21 cellular contexts compared by ENCODE assay signal in genomic region chr14:61395115-61395725, GRCh38.
DNase-seq lines count a peak whose midpoint lies in the region; ATAC-seq lines count a peak whose summit lies in the region.
"Had no signal": no experiment of that assay in that cellular context is flagged by ENCODE, and none has a peak within 500 bp of the region (broad histone marks: within the 10 kb centered on the region; RNA-seq: fewer than 3 reads in every experiment).

No MANE protein-coding gene starts in this region.

- CTCF ChIA-PET in activated naive CD4-positive, alpha-beta T cell treated with anti-CD3 and anti-CD28 coated beads for 36 hours (lab: Charles Lee) = interaction anchor here (0.6 to 2.7 kb wide), 5 partner anchors 10 to 58 kb away, joined by 3 to 9 read pairs (median 3); no protein-coding TSS in a partner anchor

- H3K27ac Mint-ChIP-seq in activated naive CD4-positive, alpha-beta T cell treated with anti-CD3 and anti-CD28 coated beads for 36 hours = peak overlapping the region; percentile 42
- H3K27ac Mint-ChIP-seq in activated naive CD4-positive, alpha-beta T cell treated with anti-CD3 and anti-CD28 coated beads, Interleukin-2, amount 50 U/mL, for 72 hours = peak overlapping the region in 1 of 2 donors; percentile 82
- H3K27ac Mint-ChIP-seq in central memory CD8-positive, alpha-beta T cell (ENCODE audit: low read depth) = peak overlapping the region; percentile 92
- peak overlapping the region; percentile 41 to 81 for H3K27ac Mint-ChIP-seq in stimulated activated naive CD8-positive, alpha-beta T cell treated with anti-CD3 and anti-CD28 coated beads, Interleukin-15, amount 100 ng/mL, for 72 hours
- H3K27ac Mint-ChIP-seq: activated CD4-positive, alpha-beta memory T cell treated with anti-CD3 and anti-CD28 coated beads for 36 hours; stimulated activated naive B cell treated with anti-CD40 and anti-IgM and Interleukin-4, amounts not matched to agents 10 μg/mL and 1 μg/mL and 100 μg/mL, for 72 hours had no signal

- H3K27ac ChIP-seq in KOPT-K1 (ENCODE audit: low read depth, low read length, poor library complexity, severe bottlenecking) = peak overlapping the region; percentile 74
- H3K27ac ChIP-seq: ovary, PC-9 had no signal

- H3K36me3 Mint-ChIP-seq in activated naive CD4-positive, alpha-beta T cell treated with anti-CD3 and anti-CD28 coated beads for 36 hours (ENCODE audit: low read depth) = peaks cover 30% of the 10 kb centered on the region
- H3K36me3 Mint-ChIP-seq in activated naive CD4-positive, alpha-beta T cell treated with anti-CD3 and anti-CD28 coated beads, Interleukin-2, amount 50 U/mL, for 72 hours = peaks cover 28 to 43% of the 10 kb centered on the region in 2 donors
- peaks cover 37% of the 10 kb centered on the region for H3K36me3 Mint-ChIP-seq in central memory CD8-positive, alpha-beta T cell (ENCODE audit: insufficient read depth)

- H3K9me3 Mint-ChIP-seq in activated naive CD4-positive, alpha-beta T cell treated with anti-CD3 and anti-CD28 coated beads for 36 hours = no peaks in the 10 kb centered on the region
- H3K9me3 Mint-ChIP-seq in activated naive CD4-positive, alpha-beta T cell treated with anti-CD3 and anti-CD28 coated beads, Interleukin-2, amount 50 U/mL, for 72 hours = no peaks in the 10 kb centered on the region
- H3K9me3 Mint-ChIP-seq in central memory CD8-positive, alpha-beta T cell = no peaks in the 10 kb centered on the region
- H3K9me3 Mint-ChIP-seq in stimulated activated naive CD8-positive, alpha-beta T cell treated with anti-CD3 and anti-CD28 coated beads, Interleukin-15, amount 100 ng/mL, for 72 hours = no peaks in the 10 kb centered on the region
- H3K9me3 Mint-ChIP-seq: activated CD4-positive, alpha-beta memory T cell treated with anti-CD3 and anti-CD28 coated beads for 36 hours; stimulated activated naive B cell treated with anti-CD40 and anti-IgM and Interleukin-4, amounts not matched to agents 10 μg/mL and 1 μg/mL and 100 μg/mL, for 72 hours had no signal

- DNase-seq in activated naive CD4-positive, alpha-beta T cell treated with anti-CD3 and anti-CD28 coated beads for 36 hours = no peak
- no peak for DNase-seq in activated naive CD4-positive, alpha-beta T cell treated with anti-CD3 and anti-CD28 coated beads, Interleukin-2, amount 50 U/mL, for 72 hours (ENCODE audit: low spot score in 2 of 2)
- no peak for DNase-seq in central memory CD8-positive, alpha-beta T cell (ENCODE audit: low spot score in 2 of 2)
- no peak for DNase-seq in stimulated activated naive CD8-positive, alpha-beta T cell treated with anti-CD3 and anti-CD28 coated beads, Interleukin-15, amount 100 ng/mL, for 72 hours
- DNase-seq in AG08395 (ENCODE audit: low spot score) = no peak
- DNase-seq: activated CD4-positive, alpha-beta memory T cell treated with anti-CD3 and anti-CD28 coated beads for 36 hours; activated naive CD4-positive, alpha-beta T cell; anterior cingulate cortex; COR-L47; left colon; NCI-H2107; NCI-H345; NCI-H69; ovary; PC-9; Right ventricle myocardium superior; stimulated activated naive B cell treated with anti-CD40 and anti-IgM and Interleukin-4, amounts not matched to agents 10 μg/mL and 1 μg/mL and 100 μg/mL, for 72 hours had no signal

- no peaks in the 10 kb centered on the region for H3K9me3 ChIP-seq in KOPT-K1 (ENCODE audit: insufficient read depth, low read length, poor library complexity, severe bottlenecking)
- H3K9me3 ChIP-seq: HAP-1, ovary had no signal

- H3K4me3 Mint-ChIP-seq in activated naive CD4-positive, alpha-beta T cell treated with anti-CD3 and anti-CD28 coated beads for 36 hours = no peak overlapping the region
- peak overlapping the region; percentile 28 for H3K4me3 Mint-ChIP-seq in central memory CD8-positive, alpha-beta T cell
- H3K4me3 Mint-ChIP-seq in stimulated activated naive CD8-positive, alpha-beta T cell treated with anti-CD3 and anti-CD28 coated beads, Interleukin-15, amount 100 ng/mL, for 72 hours = peak overlapping the region in 1 of 2 donors; percentile 43
- H3K4me3 Mint-ChIP-seq: activated CD4-positive, alpha-beta memory T cell treated with anti-CD3 and anti-CD28 coated beads for 36 hours; stimulated activated naive B cell treated with anti-CD40 and anti-IgM and Interleukin-4, amounts not matched to agents 10 μg/mL and 1 μg/mL and 100 μg/mL, for 72 hours had no signal

- no peak for ATAC-seq in activated naive CD4-positive, alpha-beta T cell treated with anti-CD3 and anti-CD28 coated beads, Interleukin-2, amount 50 U/mL, for 72 hours
- ATAC-seq in central memory CD8-positive, alpha-beta T cell (replicated peaks; ENCODE audit: extremely low read depth, poor library complexity, severe bottlenecking) = no peak
- no peak for ATAC-seq in stimulated activated naive CD8-positive, alpha-beta T cell treated with anti-CD3 and anti-CD28 coated beads, Interleukin-15, amount 100 ng/mL, for 72 hours
- ATAC-seq in GM19455 (IDR thresholded peaks at IDR 0.05; ENCODE audit: unreplicated experiment) (no peak), HG02798 (IDR thresholded peaks at IDR 0.05; ENCODE audit: poor library complexity, unreplicated experiment) (no peak)
- ATAC-seq: left colon; stimulated activated naive B cell treated with anti-CD40 and anti-IgM and Interleukin-4, amounts not matched to agents 10 μg/mL and 1 μg/mL and 100 μg/mL, for 72 hours had no signal

- peaks cover 42% of the 10 kb centered on the region for H3K36me3 ChIP-seq in KOPT-K1 (ENCODE audit: insufficient read depth, low read length)
- H3K36me3 ChIP-seq: HAP-1, ovary had no signal

- H3K4me1 Mint-ChIP-seq in activated naive CD4-positive, alpha-beta T cell treated with anti-CD3 and anti-CD28 coated beads for 36 hours (ENCODE audit: low read depth) = peaks cover 90% of the 10 kb centered on the region
- H3K4me1 Mint-ChIP-seq in central memory CD8-positive, alpha-beta T cell = peaks cover 56% of the 10 kb centered on the region
- H3K4me1 Mint-ChIP-seq in stimulated activated naive CD8-positive, alpha-beta T cell treated with anti-CD3 and anti-CD28 coated beads, Interleukin-15, amount 100 ng/mL, for 72 hours = peaks cover 9% of the 10 kb centered on the region
- H3K4me1 Mint-ChIP-seq: stimulated activated naive B cell treated with anti-CD40 and anti-IgM and Interleukin-4, amounts not matched to agents 10 μg/mL and 1 μg/mL and 100 μg/mL, for 72 hours had no signal

- H3K27me3 Mint-ChIP-seq in activated naive CD4-positive, alpha-beta T cell treated with anti-CD3 and anti-CD28 coated beads for 36 hours (ENCODE audit: low read depth) = no peaks in the 10 kb centered on the region
- H3K27me3 Mint-ChIP-seq in central memory CD8-positive, alpha-beta T cell = no peaks in the 10 kb centered on the region
- no peaks in the 10 kb centered on the region for H3K27me3 Mint-ChIP-seq in stimulated activated naive CD8-positive, alpha-beta T cell treated with anti-CD3 and anti-CD28 coated beads, Interleukin-15, amount 100 ng/mL, for 72 hours
- H3K27me3 Mint-ChIP-seq: activated CD4-positive, alpha-beta memory T cell treated with anti-CD3 and anti-CD28 coated beads for 36 hours had no signal

- intact Hi-C loops in activated naive CD4-positive, alpha-beta T cell treated with anti-CD3 and anti-CD28 coated beads for 36 hours (cut with micrococcal nuclease) = no loop called here
